Comparison of ENCODE assay signal across 8 cellular contexts in the genomic region with DNA sequence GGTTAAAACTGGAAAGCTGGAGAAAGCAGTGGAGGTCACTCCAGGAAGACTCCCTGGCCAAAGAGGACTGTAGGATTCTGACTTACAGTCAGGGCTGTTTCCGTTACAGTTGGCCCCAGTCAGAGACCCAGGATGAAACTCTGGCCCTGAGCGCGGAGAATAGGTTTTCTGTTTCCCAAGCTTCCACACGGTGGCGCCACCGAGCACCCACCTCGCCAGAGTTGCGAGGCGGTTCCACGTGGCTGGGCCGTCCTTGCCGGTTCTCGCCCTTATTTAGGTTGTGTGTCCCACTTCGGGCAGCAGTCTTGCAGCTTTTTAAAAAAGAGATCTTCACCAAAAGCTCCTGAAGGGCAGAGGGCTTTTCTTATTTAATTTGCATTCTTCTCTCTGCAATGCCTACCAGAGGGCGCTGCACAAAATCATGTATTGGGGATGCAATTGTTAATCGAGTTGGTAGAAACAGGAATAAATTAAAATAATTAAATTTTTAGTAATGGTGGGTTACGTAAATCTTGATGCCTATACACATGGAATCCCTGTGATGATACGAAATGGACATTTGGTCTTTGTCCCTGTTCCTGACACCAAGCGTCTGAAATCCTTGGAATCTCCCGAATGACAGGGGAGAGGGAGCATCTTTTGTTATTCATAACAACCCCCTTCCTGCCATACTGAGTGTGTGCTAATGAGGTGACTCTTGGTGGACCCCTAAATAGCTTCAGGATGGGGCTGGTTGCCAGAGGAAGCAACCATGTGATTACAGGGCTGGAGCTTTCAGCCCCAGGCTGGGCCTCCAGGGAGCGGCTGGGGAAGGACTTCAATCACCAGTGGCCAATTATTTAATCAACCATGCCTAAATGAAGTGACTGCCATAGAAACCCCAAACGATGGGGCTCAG. TPM values are rescaled to one million over a fixed set of nuclear protein-coding genes. Genes with fewer than 3 reads are reported as not detected.
A peak's percentile ranks its signal among the peaks of the same experiment; 100 is the strongest.
DNase-seq lines count a peak whose midpoint lies in the region; TF ChIP-seq lines count a peak whose summit lies in the region.

No MANE protein-coding gene starts in this region.

- peaks cover 29% of the 10 kb centered on the region for H3K27me3 Mint-ChIP-seq in type B pancreatic cell

- TF ChIP-seq CTCF in GM12873 (IDR thresholded peaks at IDR 0.05; ENCODE audit: insufficient read depth, low read depth, low read length, missing control alignments) (peak; percentile 86), fibroblast of mammary gland (conservative IDR thresholded peaks at IDR 0.05; ENCODE audit: control insufficient read depth, insufficient read depth, low read depth, low read length) (peak; percentile 66), neutrophil (IDR thresholded peaks at IDR 0.05) (peak; percentile 73), type B pancreatic cell (conservative IDR thresholded peaks at IDR 0.05) (peak; percentile 86)

- no peak overlapping the region for H3K27ac ChIP-seq in neutrophil

- no peaks in the 10 kb centered on the region for H3K9me3 ChIP-seq in neutrophil

- peaks cover 9 to 12% of the 10 kb centered on the region in 2 experiments for H3K4me1 ChIP-seq in neutrophil (ENCODE audit: control insufficient read depth in 1 of 2, insufficient read depth in 1 of 2, low read depth in 1 of 2, low read length in 1 of 2)

- H3K4me3 Mint-ChIP-seq in type B pancreatic cell, result no peak overlapping the region

- H3K36me3 ChIP-seq in neutrophil, result no peaks in the 10 kb centered on the region

- H3K9me3 Mint-ChIP-seq in type B pancreatic cell, result no peaks in the 10 kb centered on the region

- peaks cover 3% of the 10 kb centered on the region for H3K36me3 Mint-ChIP-seq in type B pancreatic cell

- H3K27me3 ChIP-seq in neutrophil, result peaks cover 46% of the 10 kb centered on the region

- H3K4me1 Mint-ChIP-seq in type B pancreatic cell (ENCODE audit: unreplicated experiment), result no peaks in the 10 kb centered on the region

- DNase-seq in NCI-H460 (ENCODE audit: extremely low read depth, low read depth), result peak; percentile 50
- peak; percentile 65 for DNase-seq in activated CD8-positive, alpha-beta memory T cell treated with anti-CD3 and anti-CD28 coated beads, Interleukin-2, amount 50 U/mL, for 4 hours
- DNase-seq in fibroblast of mammary gland (ENCODE audit: low read depth), result peak; percentile 30
- no peak for DNase-seq in type B pancreatic cell (ENCODE audit: extremely low spot score, unreplicated experiment)
- no peak for DNase-seq in OCI-M2 (lab: John Stamatoyannopoulos, UW; ENCODE audit: unreplicated experiment)
- no peak for DNase-seq in NCI-H2171 treated with DMSO at 0.1 percent for 48 hours (lab: John Stamatoyannopoulos, UW)

- H3K27ac Mint-ChIP-seq in type B pancreatic cell, result no peak overlapping the region

- H3K4me3 ChIP-seq in fibroblast of mammary gland (ENCODE audit: control insufficient read depth, low read depth, low read length) (no peak overlapping the region), neutrophil (ENCODE audit: low read depth in 1 of 2, low read length in 1 of 2) (no peak overlapping the region)

RNA-seq across cellular contexts. Expression of a gene that starts 5.5 kb away (rescaled TPM):
- total RNA-seq in NCI-H460 (2014; rRNA removed; shearing (Covaris generic)), result not detected in 2 replicates
- polyA plus RNA-seq in NCI-H460 (2014; cell fraction: nucleus; rRNA removed), result not detected in 2 replicates
- total RNA-seq in type B pancreatic cell (ENCODE audit: low replicate concordance), result 6.2 and 10.2 TPM in 2 replicates

RNA-seq across cellular contexts. Expression of a gene that starts 49.7 kb away (rescaled TPM):
- total RNA-seq in NCI-H460 (2014; rRNA removed; shearing (Covaris generic)), result not detected in 2 replicates
- polyA plus RNA-seq in NCI-H460 (2014; cell fraction: nucleus; rRNA removed), result not detected in 2 replicates
- total RNA-seq in type B pancreatic cell (ENCODE audit: low replicate concordance), result not detected in 2 replicates

Comparison
In these comparisons a context has a peak if more than half of its experiments do, and no peak if none do; other contexts are left out.
1. DNase-seq: peak in NCI-H460 (single experiment), activated CD8-positive, alpha-beta memory T cell treated with anti-CD3 and anti-CD28 coated beads, Interleukin-2, amount 50 U/mL, for 4 hours (single experiment) and fibroblast of mammary gland (single experiment); none in type B pancreatic cell (single experiment), OCI-M2 (single experiment) and NCI-H2171 treated with DMSO at 0.1 percent for 48 hours (single experiment).
2. Peak in every context shown above with its lines, with median percentiles within 50 percentile points of each other: CTCF ChIP-seq.